Comparison of ENCODE assay signal across 21 cellular contexts in genomic region chr7:52197234-52197633, GRCh38.
DNase-seq lines count a peak whose midpoint lies in the region; ATAC-seq, FAIRE-seq and TF ChIP-seq lines count a peak whose summit lies in the region.
"Had no signal": no experiment of that assay in that cellular context is flagged by ENCODE, and none has a peak within 500 bp of the region (broad histone marks: within the 10 kb centered on the region; RNA-seq: fewer than 3 reads in every experiment).

No MANE protein-coding gene starts in this region.

- no peaks in the 10 kb centered on the region for H3K36me3 Mint-ChIP-seq in nephron (ENCODE audit: low read depth)
- H3K36me3 Mint-ChIP-seq: CD14-positive monocyte; CD8-positive, alpha-beta memory T cell had no signal

- 0% methylated on average over 1 of the region's 1 CpG for WGBS in body of pancreas, 2 donors

- no peaks in the 10 kb centered on the region for H3K4me1 ChIP-seq in body of pancreas

- H3K36me3 ChIP-seq in body of pancreas (replicated peaks in 1 of 2; ENCODE audit: insufficient read depth in 1 of 2, low read depth in 2 of 2), result no peaks in the 10 kb centered on the region
- H3K36me3 ChIP-seq: BLaER1, HAP-1 had no signal

- DNase-seq in D721Med (ENCODE audit: insufficient read length, low spot score), result no peak
- no peak for DNase-seq in GM10248 (ENCODE audit: extremely low spot score)
- DNase-seq in NCI-H1930 (lab: John Stamatoyannopoulos, UW), result no peak
- DNase-seq in body of pancreas, result no peak
- DNase-seq: CD4-positive, alpha-beta T cell; CD8-positive, alpha-beta memory T cell; DMS53; DMS79 treated with DMSO at 0.1 percent for 48 hours; GF-D8; GOT3; HFFc6 had no signal

- no peak for TF ChIP-seq POLR2A in body of pancreas (IDR thresholded peaks at IDR 0.05)

- H3K27ac ChIP-seq in VCaP (peak overlapping the region; percentile 63), body of pancreas (no peak overlapping the region)
- H3K27ac ChIP-seq: 22Rv1, BLaER1 had no signal

- TF ChIP-seq CTCF in D721Med (IDR thresholded peaks at IDR 0.05; ENCODE audit: insufficient read depth, missing control alignments) (no peak), VCaP (conservative IDR thresholded peaks at IDR 0.05) (no peak), nephron (IDR thresholded peaks at IDR 0.05; ENCODE audit: unreplicated experiment in 3 of 3) (no peak), GM10248 (IDR thresholded peaks at IDR 0.05; ENCODE audit: control extremely low read depth, extremely low read depth, low read depth, missing control alignments) (no peak), body of pancreas (IDR thresholded peaks at IDR 0.05) (no peak)

- POLR2A ChIA-PET in GM10248 (lab: Yijun Ruan, JAX), result no interaction called here

- no peaks in the 10 kb centered on the region for H3K27me3 ChIP-seq in body of pancreas
- H3K27me3 ChIP-seq: BLaER1 had no signal

- H3K4me1 Mint-ChIP-seq in nephron, result no peaks in the 10 kb centered on the region
- H3K4me1 Mint-ChIP-seq: B cell; CD14-positive monocyte; CD8-positive, alpha-beta memory T cell had no signal

- FAIRE-seq in D721Med (lab: Jason Lieb, UNC), result peak; percentile 25
- FAIRE-seq: A204.1, GM12892, H54 had no signal

- no peaks in the 10 kb centered on the region for H3K9me3 ChIP-seq in body of pancreas
- H3K9me3 ChIP-seq: BLaER1, HAP-1 had no signal

- H3K27ac Mint-ChIP-seq in nephron, result peak overlapping the region in 2 of 3 experiments; percentile 14
- H3K27ac Mint-ChIP-seq: B cell; CD14-positive monocyte; CD4-positive, alpha-beta T cell; CD8-positive, alpha-beta memory T cell; HFFc6 had no signal

- intact Hi-C loops in body of pancreas (cut with DNase I), result no loop called here

- no peak for ATAC-seq in body of pancreas

- H3K9me3 Mint-ChIP-seq in nephron, result no peaks in the 10 kb centered on the region

- no peak overlapping the region for H3K4me3 Mint-ChIP-seq in nephron
- H3K4me3 Mint-ChIP-seq: B cell; CD14-positive monocyte; CD4-positive, alpha-beta T cell; CD8-positive, alpha-beta memory T cell; HFFc6 had no signal

- no peaks in the 10 kb centered on the region for H3K27me3 Mint-ChIP-seq in nephron (ENCODE audit: low read depth)
- H3K27me3 Mint-ChIP-seq: B cell; CD4-positive, alpha-beta T cell had no signal

- H3K4me3 ChIP-seq in body of pancreas, result no peak overlapping the region
- H3K4me3 ChIP-seq: BLaER1, HAP-1 had no signal

- CTCF ChIA-PET in GM10248 (lab: Yijun Ruan, JAX), result no interaction called here
